ENCODE assay signal across 16 cellular contexts in the genomic region with DNA sequence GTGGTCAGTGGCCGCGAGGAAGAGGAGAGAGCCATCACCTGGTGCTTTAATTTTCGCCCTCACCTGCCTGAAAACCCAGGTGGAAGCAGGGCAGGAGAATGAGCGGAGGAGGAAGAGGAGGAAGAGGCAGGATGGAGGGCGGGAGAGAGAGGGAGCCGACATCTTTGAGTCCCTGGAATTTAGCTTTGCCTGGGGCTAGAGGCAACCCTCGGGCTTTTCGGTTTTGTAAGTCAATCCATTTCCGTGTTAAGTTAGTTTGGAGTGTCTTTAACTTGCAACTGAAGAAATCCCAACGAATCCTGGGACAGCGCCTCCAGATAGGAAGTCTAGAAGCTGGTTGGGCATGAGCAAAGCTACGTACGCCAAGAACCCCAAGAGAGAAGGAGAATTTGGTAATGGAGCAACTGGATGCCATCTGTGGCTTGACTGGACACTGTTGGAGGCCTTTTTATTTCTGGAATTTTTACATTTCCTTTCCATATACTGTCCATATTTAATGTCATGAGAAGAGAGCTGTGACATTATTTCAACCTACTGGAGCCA.
"Had no signal": no experiment of that assay in that cellular context is flagged by ENCODE, and none has a peak within 500 bp of the region (broad histone marks: within the 10 kb centered on the region; RNA-seq: fewer than 3 reads in every experiment).

No MANE protein-coding gene starts in this region.

- H3K27ac Mint-ChIP-seq: activated naive CD8-positive, alpha-beta T cell treated with anti-CD3 and anti-CD28 coated beads, Interleukin-2, amount 10 ng/mL, durations not matched to agents 7 days and 5 days; activated T-helper 2 cell treated with anti-CD3 and anti-CD28 coated beads, Interferon-gamma antibody, Interleukin-2, Interleukin-4, amounts not matched to agents 10 μg/mL and 5 μg/mL and 100 μg/mL, durations not matched to agents 14 hours and 24 hours and 36 hours; T-helper 2 cell treated with Interferon-gamma antibody and Interleukin-4, amounts not matched to agents 5 μg/mL and 100 μg/mL, for 36 hours had no signal

- ATAC-seq: esophagus mucosa; foreskin keratinocyte; naive thymus-derived CD4-positive, alpha-beta T cell; right lobe of liver; stimulated activated naive CD8-positive, alpha-beta T cell treated with anti-CD3 and anti-CD28 coated beads, Interleukin-15, Interleukin-2, amounts not matched to agents 100 U/mL and 50 U/mL, for 24 hours had no signal

- DNase-seq: activated CD4-positive, alpha-beta T cell treated with anti-CD3 and anti-CD28 coated beads, Interleukin-2, amount 50 U/mL, for 4 hours; activated naive CD4-positive, alpha-beta T cell treated with Interleukin-2 at 50 U/mL for 16 hours; activated naive CD8-positive, alpha-beta T cell treated with anti-CD3 and anti-CD28 coated beads, Interleukin-2, amount 10 ng/mL, durations not matched to agents 7 days and 5 days; amygdala; caudate nucleus; colonic mucosa; effector CD4-positive, alpha-beta T cell; foreskin keratinocyte; hypothalamus; naive thymus-derived CD4-positive, alpha-beta T cell; SK-N-SH; stimulated activated naive CD8-positive, alpha-beta T cell treated with anti-CD3 and anti-CD28 coated beads, Interleukin-15, Interleukin-2, amounts not matched to agents 100 U/mL and 50 U/mL, for 24 hours had no signal

- H3K36me3 Mint-ChIP-seq: naive thymus-derived CD4-positive, alpha-beta T cell had no signal

- H3K4me3 Mint-ChIP-seq: activated naive CD8-positive, alpha-beta T cell treated with anti-CD3 and anti-CD28 coated beads, Interleukin-2, amount 10 ng/mL, durations not matched to agents 7 days and 5 days; naive thymus-derived CD4-positive, alpha-beta T cell; T-helper 2 cell treated with Interferon-gamma antibody and Interleukin-4, amounts not matched to agents 5 μg/mL and 100 μg/mL, for 36 hours had no signal

- H3K9me3 Mint-ChIP-seq: activated naive CD8-positive, alpha-beta T cell treated with anti-CD3 and anti-CD28 coated beads, Interleukin-2, amount 10 ng/mL, durations not matched to agents 7 days and 5 days; T-helper 2 cell treated with Interferon-gamma antibody and Interleukin-4, amounts not matched to agents 5 μg/mL and 100 μg/mL, for 36 hours had no signal
